ENCODE assay signal across 21 cellular contexts in the genomic region with DNA sequence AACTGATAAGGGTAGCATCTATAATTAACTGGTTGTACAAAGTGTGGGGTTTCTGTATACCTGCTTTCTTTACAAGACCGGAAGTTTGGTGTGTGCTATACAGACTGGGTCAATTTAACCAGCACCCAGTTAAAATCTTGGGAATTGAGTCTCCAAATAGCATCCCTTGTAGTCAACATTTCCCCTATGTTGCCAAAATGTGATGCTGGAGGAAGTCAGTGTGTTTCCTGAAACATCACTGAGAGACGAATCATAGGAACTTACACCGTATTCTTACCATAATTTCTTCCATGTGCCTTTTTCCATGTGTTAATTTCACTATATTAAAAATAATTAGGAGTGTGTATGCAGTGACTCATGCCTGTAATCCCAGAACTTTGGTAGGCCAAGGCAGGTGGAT. TPM values are rescaled to one million over a fixed set of nuclear protein-coding genes. Genes with fewer than 3 reads are reported as not detected.
"Had no signal": no experiment of that assay in that cellular context is flagged by ENCODE, and none has a peak within 500 bp of the region (broad histone marks: within the 10 kb centered on the region; RNA-seq: fewer than 3 reads in every experiment).

No MANE protein-coding gene starts in this region.

- DNase-seq: activated CD4-positive, alpha-beta T cell treated with anti-CD3 and anti-CD28 coated beads for 4 hours; activated CD8-positive, alpha-beta memory T cell treated with anti-CD3 and anti-CD28 coated beads, Interleukin-2, amount 50 U/mL, for 48 hours; activated gamma-delta T cell; activated T-cell treated with anti-CD3 and anti-CD28 coated beads, Interleukin-2, amount 50 U/mL, for 72 hours; caudate nucleus; gastrocnemius medialis; heart right ventricle; left colon; nephron progenitor cell; occipital lobe; right cardiac atrium; T-helper 17 cell; testis; upper lobe of left lung had no signal

- H3K36me3 ChIP-seq: gastrocnemius medialis, heart right ventricle, upper lobe of left lung had no signal

- H3K4me2 ChIP-seq: smooth muscle cell had no signal

- H3K4me3 ChIP-seq: gastrocnemius medialis, heart right ventricle, lung, smooth muscle cell, testis, upper lobe of left lung had no signal

- H3K27ac ChIP-seq: gastrocnemius medialis, heart right ventricle, testis, upper lobe of left lung had no signal

- H3K4me1 ChIP-seq: gastrocnemius medialis, heart right ventricle, testis, upper lobe of left lung had no signal

- ATAC-seq: activated naive CD4-positive, alpha-beta T cell treated with anti-CD3 and anti-CD28 coated beads, Interleukin-2, amount 50 U/mL, for 72 hours; activated T-cell treated with anti-CD3 and anti-CD28 coated beads, Interleukin-2, amount 50 U/mL, for 72 hours; esophagus mucosa; gastrocnemius medialis; heart right ventricle; left colon; right cardiac atrium; T-helper 17 cell; WTC11 had no signal

- H3K27me3 ChIP-seq: gastrocnemius medialis, heart right ventricle, testis, upper lobe of left lung had no signal

RNA-seq across cellular contexts. Expression of a gene that starts 1.7 kb away (rescaled TPM):
- total RNA-seq: activated naive CD4-positive, alpha-beta T cell treated with anti-CD3 and anti-CD28 coated beads, Interleukin-2, amount 50 U/mL, for 72 hours; activated T-cell treated with anti-CD3 and anti-CD28 coated beads, Interleukin-2, amount 50 U/mL, for 72 hours; esophagus mucosa; heart right ventricle; left colon; lung; mesothelial cell of epicardium; occipital lobe; right cardiac atrium; smooth muscle cell; T-helper 17 cell; upper lobe of left lung; WTC11 had no signal
- polyA plus RNA-seq: heart right ventricle, right cardiac atrium, smooth muscle cell had no signal

RNA-seq across cellular contexts. Expression of a gene that starts 13.4 kb away (rescaled TPM):
- total RNA-seq: activated T-cell treated with anti-CD3 and anti-CD28 coated beads, Interleukin-2, amount 50 U/mL, for 72 hours; esophagus mucosa; left colon; mesothelial cell of epicardium; progenitor cell of endocrine pancreas; smooth muscle cell; WTC11 had no signal
- polyA plus RNA-seq: smooth muscle cell had no signal
